In the genomic region with DNA sequence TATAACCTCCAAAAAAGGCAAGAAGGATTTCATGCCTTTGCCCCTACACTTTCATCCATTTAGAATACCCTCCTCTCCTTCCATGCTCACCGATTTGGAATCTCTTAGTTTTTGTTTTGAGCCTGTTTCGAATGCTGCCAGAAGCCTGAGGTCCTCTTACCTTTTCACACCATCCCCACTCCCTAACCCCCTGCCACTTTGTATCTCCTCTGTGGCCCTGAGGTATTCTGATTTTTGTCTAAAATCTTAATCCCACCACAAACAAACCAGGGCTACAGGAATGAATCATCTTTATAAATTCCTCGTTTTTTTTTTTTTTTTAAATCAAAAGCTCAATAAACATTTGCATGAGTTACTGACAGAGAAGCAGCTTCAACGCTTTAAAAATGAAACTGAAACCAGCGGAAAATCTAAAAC, we compare ENCODE assay signal across 8 cellular contexts. TPM values are rescaled to one million over a fixed set of nuclear protein-coding genes. Genes with fewer than 3 reads are reported as not detected.
DNase-seq lines count a peak whose midpoint lies in the region; ATAC-seq, FAIRE-seq and TF ChIP-seq lines count a peak whose summit lies in the region.

No MANE protein-coding gene starts in this region.

- TF ChIP-seq CTCF in BJ (IDR thresholded peaks at IDR 0.05; ENCODE audit: insufficient read depth, low read depth, low read length) (no peak), breast epithelium (IDR thresholded peaks at IDR 0.05) (no peak), mucosa of descending colon (IDR thresholded peaks at IDR 0.05) (no peak)

- POLR2A ChIA-PET in BJ (lab: Charles Lee), result interaction anchor here (0.6 kb wide), 3 partner anchors 9 to 533 kb away, joined by 3 to 4 read pairs (median 4); no protein-coding TSS in a partner anchor

- H3K27me3 ChIP-seq in BJ (ENCODE audit: control insufficient read depth, insufficient read depth, low read length) (no peaks in the 10 kb centered on the region; the same call in 1 of the 2 replicates), breast epithelium (no peaks in the 10 kb centered on the region)

- peaks cover 8% of the 10 kb centered on the region for H3K36me3 ChIP-seq in BJ (ENCODE audit: control insufficient read depth, insufficient read depth, low read length)
- H3K36me3 ChIP-seq in breast epithelium, result no peaks in the 10 kb centered on the region
- no peaks in the 10 kb centered on the region for H3K36me3 ChIP-seq in mucosa of descending colon (ENCODE audit: low read depth)

- TF ChIP-seq POLR2A in breast epithelium (IDR thresholded peaks at IDR 0.05) (no peak), GM12892 (IDR thresholded peaks at IDR 0.05; ENCODE audit: low read depth, low read length) (no peak)

- CTCF ChIA-PET in BJ (lab: Yijun Ruan, JAX), result interaction anchor here (0.5 to 5.3 kb wide), 4 partner anchors 13 to 155 kb away, joined by 3 to 36 read pairs (median 3); partner anchors contain the start of gene SLC18B1

- peak overlapping the region; percentile 86 to 92 for H3K27ac ChIP-seq in breast epithelium

- H3K9me3 ChIP-seq in breast epithelium, result no peaks in the 10 kb centered on the region
- no peaks in the 10 kb centered on the region for H3K9me3 ChIP-seq in mucosa of descending colon

- FAIRE-seq in GM12892 (lab: Jason Lieb, UNC), result no peak

- ATAC-seq in GM19351 (IDR thresholded peaks at IDR 0.05; ENCODE audit: unreplicated experiment), result peak; percentile 10
- no peak for ATAC-seq in mucosa of descending colon
- no peak for ATAC-seq in HG02571 (IDR thresholded peaks at IDR 0.05; ENCODE audit: unreplicated experiment)

- in situ Hi-C loops in KBM-7 (cut with MboI; ENCODE audit: low pct_unique_long_range_greater_than_20kb, low sequenced_read_pairs), result no loop called here

- H3K4me1 ChIP-seq in breast epithelium (peaks cover 0 to 20% of the 10 kb centered on the region in 2 donors), mucosa of descending colon (ENCODE audit: low read depth) (peaks cover 9% of the 10 kb centered on the region)

- H3K4me3 ChIP-seq in BJ (ENCODE audit: low read depth, low read length) (peak overlapping the region; percentile 69), breast epithelium (peak overlapping the region; percentile 68 to 92 (median 73)), mucosa of descending colon (peak overlapping the region; percentile 84)

- DNase-seq in BJ (ENCODE audit: low read depth) (no peak), KBM-7 (peak; percentile 61), breast epithelium (ENCODE audit: low spot score in 2 of 2) (no peak), mucosa of descending colon (peak in 1 of 3 donors; percentile 31), GM12892 (ENCODE audit: insufficient read length) (no peak), NCI-H2171 (lab: John Stamatoyannopoulos, UW) (no peak)

- intact Hi-C loops in breast epithelium (cut with DNase I; ENCODE audit: low total_unique reads), result no loop called here
- intact Hi-C loops in mucosa of descending colon (cut with DNase I, micrococcal nuclease), result loop anchor here in 1 of 2 donors (5.0 kb wide), 1 partner anchor 300 kb away; the partner anchor contains the start of gene STX7

RNA-seq across cellular contexts. Expression of gene RPS12, which starts 1.6 kb away (rescaled TPM):
- polyA plus RNA-seq in BJ (2011; rRNA removed), result 3,063 and 4,031 TPM in 2 replicates
- polyA minus RNA-seq in BJ (2011; rRNA and poly(A)+ RNA removed), result 1,142 and 1,893 TPM in 2 replicates
- total RNA-seq in breast epithelium, result 1,000 to 10,000 TPM; 2,117 to 3,829 (median 2,396) TPM
- 100 to 1,000 TPM; 717 to 844 (median 797) TPM for total RNA-seq in mucosa of descending colon
- polyA plus RNA-seq in GM12892 (2012; ENCODE audit: missing spikeins), result 4,043 TPM

RNA-seq across cellular contexts. Expression of gene SLC18B1, which starts 14.3 kb away (rescaled TPM):
- 0.63 and 1.9 TPM in 2 replicates for polyA plus RNA-seq in BJ (2011; rRNA removed)
- 0.62 and 0.90 TPM in 2 replicates for polyA minus RNA-seq in BJ (2011; rRNA and poly(A)+ RNA removed)
- total RNA-seq in breast epithelium (10 to 100 TPM in 2 of 3 donors, 1 to 10 TPM in 1; 8.2 to 14.6 (median 14.1) TPM), mucosa of descending colon (10 to 100 TPM; 11.0 to 15.4 (median 11.9) TPM)
- 5.2 TPM for polyA plus RNA-seq in GM12892 (2012; ENCODE audit: missing spikeins)

RNA-seq across cellular contexts. Expression of gene VNN2, which starts 55.1 kb away (rescaled TPM):
- not detected in 2 replicates for polyA plus RNA-seq in BJ (2011; rRNA removed)
- polyA minus RNA-seq in BJ (2011; rRNA and poly(A)+ RNA removed), result not detected in 2 replicates
- 1 to 10 TPM; 1.8 to 3.5 (median 2.9) TPM for total RNA-seq in breast epithelium
- 1 to 10 TPM in 2 of 3 donors, under 1 TPM in 1; 0.20 to 2.3 (median 1.6) TPM for total RNA-seq in mucosa of descending colon
- polyA plus RNA-seq in GM12892 (2012; ENCODE audit: missing spikeins), result 20.7 TPM
